In genomic region chr17:44768505-44769142, GRCh38 we compare ENCODE assay signal across 27 cellular contexts. TPM values are rescaled to one million over a fixed set of nuclear protein-coding genes. Genes with fewer than 3 reads are reported as not detected.
DNase-seq lines count a peak whose midpoint lies in the region; ATAC-seq and TF ChIP-seq lines count a peak whose summit lies in the region.
"Had no signal": no experiment of that assay in that cellular context is flagged by ENCODE, and none has a peak within 500 bp of the region (broad histone marks: within the 10 kb centered on the region; RNA-seq: fewer than 3 reads in every experiment).

No MANE protein-coding gene starts in this region.

- WGBS in right cardiac atrium: 78% methylated on average over 11 of the region's 11 CpGs

- H3K9me3 ChIP-seq in right cardiac atrium (ENCODE audit: control insufficient read depth, low read length) (no peaks in the 10 kb centered on the region), osteoblast (ENCODE audit: low read depth, low read length) (no peaks in the 10 kb centered on the region)
- H3K9me3 ChIP-seq: BE2C, gastrocnemius medialis, Peyer's patch had no signal

- H4K20me1 ChIP-seq in osteoblast (ENCODE audit: insufficient read depth, low read length): no peaks in the 10 kb centered on the region

- ATAC-seq in right cardiac atrium (no peak), GM18861 (IDR thresholded peaks at IDR 0.05; ENCODE audit: unreplicated experiment) (no peak)
- ATAC-seq: activated T-helper 17 cell treated with anti-CD3 and anti-CD28 coated beads, Interleukin-2, amount 50 U/mL, for 72 hours; gastrocnemius medialis; left colon; stimulated activated naive B cell treated with anti-CD40 and anti-IgM and Interleukin-4, amounts not matched to agents 10 μg/mL and 1 μg/mL and 100 μg/mL, for 72 hours had no signal

- in situ Hi-C loops in KBM-7 (cut with MboI; ENCODE audit: low pct_unique_long_range_greater_than_20kb, low sequenced_read_pairs): no loop called here

- no peak for TF ChIP-seq CTCF in osteoblast (IDR thresholded peaks at IDR 0.05; ENCODE audit: extremely low read depth, low read depth, low read length)

- H3K27me3 ChIP-seq in right cardiac atrium (ENCODE audit: control insufficient read depth, insufficient read depth): no peaks in the 10 kb centered on the region
- peaks cover 6% of the 10 kb centered on the region for H3K27me3 ChIP-seq in osteoblast (ENCODE audit: insufficient read depth, low read length)
- H3K27me3 ChIP-seq: Peyer's patch had no signal

- H3K4me1 ChIP-seq in right cardiac atrium (ENCODE audit: control insufficient read depth, insufficient read depth, low read length) (no peaks in the 10 kb centered on the region), osteoblast (ENCODE audit: insufficient read depth, low read length) (no peaks in the 10 kb centered on the region)
- H3K4me1 ChIP-seq: BE2C, gastrocnemius medialis, Peyer's patch had no signal

- no peak overlapping the region for H3K4me2 ChIP-seq in osteoblast (ENCODE audit: insufficient read depth, low read length)

- no peak overlapping the region for H3K27ac ChIP-seq in right cardiac atrium (ENCODE audit: low read length)
- H3K27ac ChIP-seq in osteoblast (ENCODE audit: low read depth, low read length): no peak overlapping the region
- H3K27ac ChIP-seq: gastrocnemius medialis, Peyer's patch, skin epidermis had no signal

- no peak overlapping the region for H2AFZ ChIP-seq in osteoblast (ENCODE audit: low read length)

- H3K79me2 ChIP-seq in osteoblast (ENCODE audit: insufficient read depth, low read length): no peaks in the 10 kb centered on the region

- no peak overlapping the region for H3K4me3 ChIP-seq in right cardiac atrium (ENCODE audit: low read length)
- no peak overlapping the region for H3K4me3 ChIP-seq in osteoblast (ENCODE audit: insufficient read depth, low read length)
- H3K4me3 ChIP-seq: gastrocnemius medialis, Peyer's patch, skin epidermis had no signal

- no peaks in the 10 kb centered on the region for H3K36me3 ChIP-seq in osteoblast (ENCODE audit: insufficient read depth, low read length)
- H3K36me3 ChIP-seq: BE2C, gastrocnemius medialis, Peyer's patch had no signal

- intact Hi-C loops in right cardiac atrium (cut with DNase I): loop anchor here in 1 of 4 donors (10.0 kb wide), 1 partner anchor 266 kb away; no protein-coding TSS in a partner anchor
- intact Hi-C loops in cardiac septum (cut with DNase I): no loop called here
- intact Hi-C loops in head of caudate nucleus (cut with DNase I): no loop called here

- DNase-seq in right cardiac atrium (peak in 2 of 3 donors; percentile 4 to 44), cardiac septum (ENCODE audit: low spot score) (no peak), KBM-7 (peak; percentile 84), UCSD-AML1 (lab: John Stamatoyannopoulos, UW; ENCODE audit: unreplicated experiment) (peak; percentile 67), osteoblast (ENCODE audit: insufficient read length, low spot score, missing footprints) (peak; percentile 67), anterior cingulate cortex (lab: John Stamatoyannopoulos, UW) (no peak), head of caudate nucleus (no peak)
- DNase-seq: ACHN; activated CD4-positive, alpha-beta T cell treated with anti-CD3 and anti-CD28 coated beads, Interleukin-2, amount 50 U/mL, for 48 hours; activated CD4-positive, CD25-positive, alpha-beta regulatory T cell; activated naive CD4-positive, alpha-beta T cell treated with anti-CD3 and anti-CD28 coated beads, Interleukin-2, amount 10 ng/mL, durations not matched to agents 7 days and 5 days; amygdala; BE2C; gastrocnemius medialis; hypothalamus; left colon; NCI-H146; NCI-H2107; Peyer's patch; SIG-M5; stimulated activated naive B cell treated with anti-CD40 and anti-IgM and Interleukin-4, amounts not matched to agents 10 μg/mL and 1 μg/mL and 100 μg/mL, for 72 hours; substantia nigra; T1000; trophoblast cell had no signal

RNA-seq across cellular contexts. Expression of gene ADAM11, which starts 9.8 kb away (rescaled TPM):
- total RNA-seq in right cardiac atrium (10 to 100 TPM in 3 of 4 donors, 1 to 10 TPM in 1; 9.5 to 43.3 (median 34.0) TPM), cardiac septum (1.00 TPM), osteoblast (0.36 and 0.59 TPM in 2 replicates)
- polyA plus RNA-seq in right cardiac atrium: 21.5 TPM

Comparison
In these comparisons a context has a peak if more than half of its experiments do, and no peak if none do; other contexts are left out.
1. DNase-seq: peak in right cardiac atrium (2 of 3), KBM-7 (single experiment), UCSD-AML1 (single experiment) and osteoblast (single experiment); none in cardiac septum (single experiment), anterior cingulate cortex (0 of 58) and head of caudate nucleus (0 of 42).